Comparison of ENCODE assay signal across 28 cellular contexts in the genomic region with DNA sequence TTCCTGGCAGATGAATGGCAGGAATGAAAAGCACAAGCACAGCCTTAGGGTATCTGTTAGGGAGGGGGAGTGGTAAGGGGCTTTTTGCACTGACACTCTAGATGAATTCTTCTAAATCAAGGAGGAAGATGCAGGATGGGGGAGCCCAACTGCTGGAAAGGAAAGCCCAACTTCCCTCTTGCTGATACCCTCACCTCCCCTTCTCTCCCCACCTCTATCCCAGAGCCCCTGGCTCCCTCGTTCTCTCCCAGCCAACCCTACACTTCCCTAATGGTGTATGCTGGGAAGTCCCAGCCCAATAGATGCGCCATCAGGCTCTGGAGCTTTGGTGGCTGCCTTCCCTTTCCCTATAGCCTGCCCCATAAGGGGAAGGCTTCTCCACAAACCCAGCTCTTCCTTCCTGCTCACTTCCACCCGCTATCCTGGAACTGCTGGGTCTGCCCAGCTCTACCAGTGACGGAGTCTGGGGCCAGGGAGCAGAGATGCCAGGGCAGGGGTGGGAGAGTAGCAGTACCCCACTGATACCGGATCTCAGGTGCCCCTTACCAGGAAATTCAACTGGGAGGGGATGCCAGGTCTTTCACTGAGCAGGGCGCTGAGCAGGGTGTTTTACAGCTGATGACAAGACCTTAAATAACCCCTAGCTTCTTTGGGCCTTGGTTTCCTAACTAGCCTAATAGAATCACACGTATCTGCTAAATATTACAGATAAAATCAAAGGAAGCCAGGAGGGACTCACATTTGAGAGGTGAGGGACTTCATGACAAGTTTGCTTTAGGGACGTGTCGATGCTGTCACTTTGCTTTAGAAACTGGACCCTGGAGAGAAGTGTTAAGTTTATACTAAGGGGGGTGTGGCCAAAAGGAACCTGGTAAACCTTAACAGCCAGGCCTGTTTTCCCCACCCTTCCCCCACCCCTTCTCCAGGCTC.
DNase-seq lines count a peak whose midpoint lies in the region; ATAC-seq and TF ChIP-seq lines count a peak whose summit lies in the region.
"Had no signal": no experiment of that assay in that cellular context is flagged by ENCODE, and none has a peak within 500 bp of the region (broad histone marks: within the 10 kb centered on the region; RNA-seq: fewer than 3 reads in every experiment).

No MANE protein-coding gene starts in this region.

- H3K4me2 ChIP-seq in SK-N-SH (no peak overlapping the region), neural progenitor cell (peak overlapping the region; percentile 77), GM23248 (ENCODE audit: unreplicated experiment) (no peak overlapping the region)

- TF ChIP-seq RAD21 in SK-N-SH (IDR thresholded peaks at IDR 0.05; ENCODE audit: low read length): no peak

- H3K4me1 Mint-ChIP-seq in neural progenitor cell: peaks cover 77% of the 10 kb centered on the region

- no peaks in the 10 kb centered on the region for H3K9me2 ChIP-seq in SK-N-SH
- H3K9me2 ChIP-seq in GM23248 (ENCODE audit: insufficient read depth): no peaks in the 10 kb centered on the region

- H3K4me1 ChIP-seq in SK-N-SH (ENCODE audit: control insufficient read depth in 1 of 2, insufficient read depth in 2 of 2, low read depth in 1 of 2, low read length in 1 of 2): peaks cover 11 to 56% of the 10 kb centered on the region in 2 experiments
- peaks cover 67% of the 10 kb centered on the region for H3K4me1 ChIP-seq in HUES6 (ENCODE audit: control insufficient read depth, insufficient read depth, low read length)
- H3K4me1 ChIP-seq in ectodermal cell (ENCODE audit: control insufficient read depth, insufficient read depth, low read length): peaks cover 56% of the 10 kb centered on the region
- peaks cover 55% of the 10 kb centered on the region for H3K4me1 ChIP-seq in neural progenitor cell
- peaks cover 4% of the 10 kb centered on the region; the same call in 1 of the 2 replicates for H3K4me1 ChIP-seq in GM23248 (ENCODE audit: insufficient read depth)
- H3K4me1 ChIP-seq: prostate gland had no signal

- no peak overlapping the region for H3K9ac ChIP-seq in SK-N-SH
- no peak overlapping the region for H3K9ac ChIP-seq in HUES6 (ENCODE audit: low read length)
- no peak overlapping the region for H3K9ac ChIP-seq in neural progenitor cell
- no peak overlapping the region for H3K9ac ChIP-seq in GM23248

- peak overlapping the region; percentile 0 for H3K4me3 Mint-ChIP-seq in neural progenitor cell
- H3K4me3 Mint-ChIP-seq: activated T-helper 1 cell treated with anti-CD3 and anti-CD28 coated beads, Interleukin-12 subunit alpha, Interleukin-12 subunit beta, Interleukin-2, Interleukin-4 antibody, amounts not matched to agents 30 ng/mL and 10 ng/mL and 1 ng/mL, durations not matched to agents 14 hours and 24 hours and 36 hours; central memory CD8-positive, alpha-beta T cell; HFFc6; mesothelial cell of epicardium had no signal

- H4K20me1 ChIP-seq in SK-N-SH (ENCODE audit: insufficient read depth) (no peaks in the 10 kb centered on the region), neural progenitor cell (ENCODE audit: low read depth) (no peaks in the 10 kb centered on the region), GM23248 (ENCODE audit: insufficient read depth) (no peaks in the 10 kb centered on the region)

- WGBS in SK-N-SH (ENCODE audit: low lambda C conversion rate): 94% methylated on average over 9 of the region's 9 CpGs
- WGBS in ectodermal cell, 2 experiments: 36 to 41% methylated on average over 9 of the region's 9 CpGs
- 94% methylated on average over 9 of the region's 9 CpGs for WGBS in GM23248 (ENCODE audit: low coverage in 1 of 2, low lambda C conversion rate in 2 of 2, missing lambda C conversion rate in 2 of 2), 2 experiments

- DNase-seq in SK-N-SH (no peak), neural progenitor cell (ENCODE audit: low spot score) (no peak), GM23248 (no peak)
- DNase-seq in activated CD8-positive, alpha-beta memory T cell treated with anti-CD3 and anti-CD28 coated beads, Interleukin-2, amount 50 U/mL, for 48 hours: no peak
- DNase-seq: Calu3; effector CD8-positive, alpha-beta T cell; HFFc6; NCI-H1092 treated with DMSO at 0.1 percent for 48 hours; NCI-H2081 treated with DMSO at 0.1 percent for 48 hours; NCI-H446 treated with DMSO at 0.1 percent for 48 hours; RPMI8226; stimulated activated CD4-positive, alpha-beta T cell treated with anti-CD3 and anti-CD28 coated beads, Interleukin-1b, Interleukin-23, amount 100 ng/mL, for 48 hours; stimulated activated naive CD4-positive, alpha-beta T cell had no signal

- H3K4me3 ChIP-seq in SK-N-SH (ENCODE audit: low read depth in 2 of 2, low read length in 1 of 2) (no peak overlapping the region), HUES6 (ENCODE audit: low read depth, low read length) (peak overlapping the region; percentile 37), ectodermal cell (ENCODE audit: insufficient read depth, low read depth, low read length) (no peak overlapping the region), neural progenitor cell (peak overlapping the region; percentile 35), GM23248 (no peak overlapping the region)
- H3K4me3 ChIP-seq: esophagus muscularis mucosa, gastroesophageal sphincter, prostate gland, tibial nerve had no signal

- 0 out of 4 replicates have a peak, but pooled peaks of 1 of the 2 experiments have one; percentile 18 for TF ChIP-seq EP300 in SK-N-SH (IDR thresholded peaks at IDR 0.05; ENCODE audit: borderline replicate concordance in 1 of 2, low read depth in 1 of 2, low read length in 1 of 2)

- H3K27ac ChIP-seq in SK-N-SH (ENCODE audit: low read depth in 2 of 2, low read length in 1 of 2) (peak overlapping the region in 1 of 2 experiments; percentile 99; a peak in 2 of 4 replicates), HUES6 (ENCODE audit: low read depth, low read length) (peak overlapping the region; percentile 10), ectodermal cell (ENCODE audit: insufficient read depth, low read depth, low read length, poor library complexity, severe bottlenecking) (peak overlapping the region; percentile 54), neural progenitor cell (peak overlapping the region; percentile 78), GM23248 (no peak overlapping the region)
- H3K27ac ChIP-seq: 22Rv1, prostate gland, tibial nerve had no signal

- CTCF ChIA-PET in SK-N-SH (lab: Yijun Ruan, JAX): interaction anchor here (1.0 to 4.8 kb wide), 14 partner anchors 9 to 83 kb away, joined by 3 to 22 read pairs (median 5); partner anchors contain the start of gene DNMT3A

- in situ Hi-C loops in GM23248 (cut with MboI): no loop called here

- H3K9me3 Mint-ChIP-seq in neural progenitor cell: no peaks in the 10 kb centered on the region
- H3K9me3 Mint-ChIP-seq: activated T-helper 1 cell treated with anti-CD3 and anti-CD28 coated beads, Interleukin-12 subunit alpha, Interleukin-12 subunit beta, Interleukin-2, Interleukin-4 antibody, amounts not matched to agents 30 ng/mL and 10 ng/mL and 1 ng/mL, durations not matched to agents 14 hours and 24 hours and 36 hours; central memory CD8-positive, alpha-beta T cell; HFFc6; mesothelial cell of epicardium; neural crest cell had no signal

- H2AFZ ChIP-seq in SK-N-SH (ENCODE audit: low read depth): no peak overlapping the region
- peak overlapping the region; percentile 19 for H2AFZ ChIP-seq in neural progenitor cell (replicated peaks)
- no peak overlapping the region for H2AFZ ChIP-seq in GM23248

- POLR2A ChIA-PET in SK-N-SH (lab: Yijun Ruan, JAX): interaction anchor here (0.6 to 1.5 kb wide), 7 partner anchors 9 to 77 kb away, joined by 3 to 5 read pairs (median 3); no protein-coding TSS in a partner anchor

- H3K79me2 ChIP-seq in SK-N-SH (ENCODE audit: insufficient read depth) (no peaks in the 10 kb centered on the region), neural progenitor cell (ENCODE audit: low read depth) (no peaks in the 10 kb centered on the region), GM23248 (ENCODE audit: insufficient read depth) (no peaks in the 10 kb centered on the region)

- H3F3A ChIP-seq in SK-N-SH (replicated peaks; ENCODE audit: insufficient read depth) (peaks cover 4% of the 10 kb centered on the region), neural progenitor cell (ENCODE audit: low read depth) (peaks cover 56% of the 10 kb centered on the region), GM23248 (ENCODE audit: insufficient read depth) (no peaks in the 10 kb centered on the region)

- peaks cover 13% of the 10 kb centered on the region for H3K36me3 Mint-ChIP-seq in neural progenitor cell

- H3K27me3 ChIP-seq in SK-N-SH (ENCODE audit: insufficient read depth) (no peaks in the 10 kb centered on the region), HUES6 (ENCODE audit: control insufficient read depth, insufficient read depth, low read length) (no peaks in the 10 kb centered on the region), ectodermal cell (ENCODE audit: control insufficient read depth, insufficient read depth, low read length, poor library complexity, severe bottlenecking) (no peaks in the 10 kb centered on the region), neural progenitor cell (no peaks in the 10 kb centered on the region), GM23248 (replicated peaks; ENCODE audit: insufficient read depth) (no peaks in the 10 kb centered on the region)
- H3K27me3 ChIP-seq: esophagus muscularis mucosa, gastroesophageal sphincter, tibial nerve had no signal

- ATAC-seq in SK-N-SH treated with all-trans-retinoic acid at 6 μM for 48 hours: no peak
- ATAC-seq in HG02938 (IDR thresholded peaks at IDR 0.05; ENCODE audit: unreplicated experiment): no peak
- ATAC-seq: gastroesophageal sphincter, HepG2, left lobe of liver had no signal

- no peaks in the 10 kb centered on the region for H3K9me3 ChIP-seq in SK-N-SH
- H3K9me3 ChIP-seq in HUES6 (ENCODE audit: control insufficient read depth, insufficient read depth, low read depth, low read length): no peaks in the 10 kb centered on the region
- H3K9me3 ChIP-seq in ectodermal cell (ENCODE audit: control insufficient read depth, low read length): no peaks in the 10 kb centered on the region
- H3K9me3 ChIP-seq in neural progenitor cell (ENCODE audit: low read depth): no peaks in the 10 kb centered on the region
- H3K9me3 ChIP-seq in GM23248 (ENCODE audit: low read depth): no peaks in the 10 kb centered on the region
- H3K9me3 ChIP-seq: esophagus muscularis mucosa, gastroesophageal sphincter, prostate gland, tibial nerve had no signal

- H3K27me3 Mint-ChIP-seq in neural progenitor cell (ENCODE audit: insufficient read depth, low read depth): peaks cover 11% of the 10 kb centered on the region
- H3K27me3 Mint-ChIP-seq: central memory CD8-positive, alpha-beta T cell had no signal

- H3K27ac Mint-ChIP-seq in neural progenitor cell: peak overlapping the region; percentile 39
- H3K27ac Mint-ChIP-seq: activated T-helper 1 cell treated with anti-CD3 and anti-CD28 coated beads, Interleukin-12 subunit alpha, Interleukin-12 subunit beta, Interleukin-2, Interleukin-4 antibody, amounts not matched to agents 30 ng/mL and 10 ng/mL and 1 ng/mL, durations not matched to agents 14 hours and 24 hours and 36 hours; HFFc6 had no signal

- H3K36me3 ChIP-seq in SK-N-SH (replicated peaks in 1 of 2; ENCODE audit: control insufficient read depth in 1 of 2, insufficient read depth in 2 of 2, low read length in 1 of 2) (peaks cover 4 to 31% of the 10 kb centered on the region in 2 experiments), HUES6 (ENCODE audit: control insufficient read depth, insufficient read depth, low read length) (peaks cover 3% of the 10 kb centered on the region; the same call in 1 of the 2 replicates), ectodermal cell (ENCODE audit: control insufficient read depth, insufficient read depth, low read length) (no peaks in the 10 kb centered on the region), neural progenitor cell (no peaks in the 10 kb centered on the region), GM23248 (ENCODE audit: low read depth) (no peaks in the 10 kb centered on the region)
- H3K36me3 ChIP-seq: prostate gland had no signal

- no peak for TF ChIP-seq CTCF in SK-N-SH (IDR thresholded peaks at IDR 0.05)
- no peak for TF ChIP-seq CTCF in neural progenitor cell (IDR thresholded peaks at IDR 0.05)

Comparison
In these comparisons a context has a peak if more than half of its experiments do, and no peak if none do; other contexts are left out.
1. H3K4me3 ChIP-seq: peak in HUES6 (single experiment) and neural progenitor cell (single experiment); none in SK-N-SH (0 of 2), ectodermal cell (single experiment) and GM23248 (single experiment).